36 cellular contexts compared by ENCODE assay signal in genomic region chr11:69091638-69092165, GRCh38. TPM values are rescaled to one million over a fixed set of nuclear protein-coding genes. Genes with fewer than 3 reads are reported as not detected.
A peak's percentile ranks its signal among the peaks of the same experiment; 100 is the strongest.
DNase-seq lines count a peak whose midpoint lies in the region; ATAC-seq, FAIRE-seq and TF ChIP-seq lines count a peak whose summit lies in the region.
"Had no signal": no experiment of that assay in that cellular context is flagged by ENCODE, and none has a peak within 500 bp of the region (broad histone marks: within the 10 kb centered on the region; RNA-seq: fewer than 3 reads in every experiment).

No MANE protein-coding gene starts in this region.

- H2AFZ ChIP-seq in HepG2 (ENCODE audit: low read length) (no peak overlapping the region), K562 (ENCODE audit: low read depth, low read length) (no peak overlapping the region)

- no peak for TF ChIP-seq RAD21 in HepG2 (CRISPR knock-in tag; IDR thresholded peaks at IDR 0.05)
- no peak for TF ChIP-seq RAD21 in K562 (CRISPR knock-in tag; conservative IDR thresholded peaks at IDR 0.05 in 1 of 2, IDR thresholded peaks at IDR 0.05 in 1 of 2)

- H3K79me2 ChIP-seq in HepG2 (ENCODE audit: insufficient read depth, low read length) (no peaks in the 10 kb centered on the region), K562 (ENCODE audit: control insufficient read depth, insufficient read depth, low read length) (no peaks in the 10 kb centered on the region)

- POLR2A ChIA-PET in HepG2 (lab: Yijun Ruan, JAX), result no interaction called here
- POLR2A ChIA-PET in HEK293 (lab: Yijun Ruan, JAX), result no interaction called here
- POLR2A ChIA-PET in K562 (lab: Yijun Ruan, JAX), result no interaction called here

- H3K36me3 ChIP-seq in HepG2 (replicated peaks in 1 of 2; ENCODE audit: control insufficient read depth in 1 of 2, insufficient read depth in 2 of 2, low read length in 2 of 2) (peaks cover 3 to 6% of the 10 kb centered on the region in 2 experiments; a peak in 4 of 5 replicates), right lobe of liver (peaks cover 0 to 22% (median 0%) of the 10 kb centered on the region in 4 donors), HEK293 (ENCODE audit: control insufficient read depth in 2 of 2, insufficient read depth in 1 of 2, low read length in 2 of 2) (peaks cover 0 to 46% of the 10 kb centered on the region in 2 experiments; a peak in 2 of 3 replicates), K562 (ENCODE audit: control insufficient read depth, insufficient read depth, low read length) (no peaks in the 10 kb centered on the region), H7 (replicated peaks; ENCODE audit: control insufficient read depth, insufficient read depth, low read length) (peaks cover 20% of the 10 kb centered on the region)

- no peak for TF ChIP-seq POLR2A in HepG2 (IDR thresholded peaks at IDR 0.05; ENCODE audit: insufficient read depth in 1 of 2, low read depth in 2 of 2, low read length in 2 of 2)
- no peak for TF ChIP-seq POLR2A in right lobe of liver (IDR thresholded peaks at IDR 0.05)
- TF ChIP-seq POLR2A in GM12892 (IDR thresholded peaks at IDR 0.05; ENCODE audit: low read depth, low read length), result no peak
- no peak for TF ChIP-seq POLR2A in K562 (conservative IDR thresholded peaks at IDR 0.05)

- H3K27ac Mint-ChIP-seq in CD14-positive monocyte, result peak overlapping the region in 1 of 7 donors; percentile 53
- H3K27ac Mint-ChIP-seq: B cell; CD4-positive, alpha-beta memory T cell; CD4-positive, alpha-beta T cell; CD4-positive, CD25-positive, alpha-beta regulatory T cell; CD8-positive, alpha-beta T cell had no signal

- TF ChIP-seq EP300 in HepG2 (IDR thresholded peaks at IDR 0.05; ENCODE audit: low read depth in 2 of 2, low read length in 2 of 2) (no peak), HepG2 (CRISPR knock-in tag; IDR thresholded peaks at IDR 0.05; ENCODE audit: borderline replicate concordance) (no peak), K562 (IDR thresholded peaks at IDR 0.05; ENCODE audit: low read length) (no peak)

- H3K4me2 ChIP-seq in HepG2 (ENCODE audit: low read depth, low read length) (no peak overlapping the region), K562 (ENCODE audit: insufficient read depth, low read length) (no peak overlapping the region)
- H3K4me2 ChIP-seq: A549; BLaER1; BLaER1 treated with 17β-estradiol and CSF1 and Interleukin-3, amounts not matched to agents 10 nM and 100 nM had no signal

- DNase-seq in HepG2 (ENCODE audit: low spot score) (no peak), right lobe of liver (no peak), GM12892 (ENCODE audit: insufficient read length) (no peak), K562 (ENCODE audit: extremely low read depth in 1 of 4, low spot score in 3 of 4) (no peak), H7 (no peak), CD14-positive monocyte (ENCODE audit: low spot score) (no peak)
- DNase-seq: 8988T; ACHN; AML-193; BE2C; C1 segment of cervical spinal cord; Caco-2; Calu3; CD4-positive, alpha-beta memory T cell; CD4-positive, alpha-beta T cell; CD4-positive, CD25-positive, alpha-beta regulatory T cell; CD8-positive, alpha-beta memory T cell; CD8-positive, alpha-beta T cell; COR-L47; DMS 273 treated with DMSO at 0.1 percent for 48 hours; DMS153; DMS53; DMS79; DMS79 treated with DMSO at 0.1 percent for 48 hours; DND-41; EL had no signal

- 93% methylated on average over 3 of the region's 6 CpGs for WGBS in HepG2 (ENCODE audit: low lambda C conversion rate)
- 89% methylated on average over 4 of the region's 6 CpGs for WGBS in right lobe of liver (ENCODE audit: insufficient coverage, low coverage, low lambda C conversion rate, missing lambda C conversion rate)
- WGBS in K562 (ENCODE audit: insufficient coverage, low coverage, missing lambda C conversion rate), result 61% methylated on average over 5 of the region's 6 CpGs

- no peak overlapping the region for H3K27ac ChIP-seq in HepG2 (ENCODE audit: extremely low read length, insufficient read depth, low read length)
- no peak overlapping the region for H3K27ac ChIP-seq in right lobe of liver
- no peak overlapping the region for H3K27ac ChIP-seq in HEK293 (ENCODE audit: extremely low read depth, low read depth, low read length)
- no peak overlapping the region for H3K27ac ChIP-seq in K562 (ENCODE audit: extremely low read depth, low read depth, low read length)
- H3K27ac ChIP-seq: 22Rv1; A549; BLaER1; BLaER1 treated with 17β-estradiol and CSF1 and Interleukin-3, amounts not matched to agents 10 nM and 100 nM; C4-2B had no signal

- H3K9me1 ChIP-seq in K562 (ENCODE audit: control insufficient read depth, insufficient read depth, low read length), result no peaks in the 10 kb centered on the region

- H3K9me3 Mint-ChIP-seq in CD14-positive monocyte, result peaks cover 0 to 6% (median 0%) of the 10 kb centered on the region in 7 donors
- H3K9me3 Mint-ChIP-seq: CD4-positive, alpha-beta memory T cell; CD4-positive, alpha-beta T cell; CD4-positive, CD25-positive, alpha-beta regulatory T cell; CD8-positive, alpha-beta memory T cell; CD8-positive, alpha-beta T cell had no signal

- FAIRE-seq in HepG2 (lab: Jason Lieb, UNC), result no peak
- peak; percentile 27 for FAIRE-seq in GM12892 (lab: Jason Lieb, UNC)
- FAIRE-seq in K562 (lab: Jason Lieb, UNC), result no peak
- FAIRE-seq: A204.1, A549, D721Med had no signal

- H3K4me1 ChIP-seq in HepG2 (ENCODE audit: insufficient read depth, low read length), result no peaks in the 10 kb centered on the region
- no peaks in the 10 kb centered on the region for H3K4me1 ChIP-seq in right lobe of liver
- no peaks in the 10 kb centered on the region for H3K4me1 ChIP-seq in HEK293 (ENCODE audit: control insufficient read depth, insufficient read depth, low read length)
- peaks cover 0 to 20% of the 10 kb centered on the region in 2 experiments; a peak in 1 of 5 replicates for H3K4me1 ChIP-seq in K562 (replicated peaks in 1 of 2; ENCODE audit: control insufficient read depth in 2 of 2, insufficient read depth in 2 of 2, low read length in 2 of 2)
- H3K4me1 ChIP-seq: Caco-2 had no signal

- in situ Hi-C loops in HepG2 (cut with HindIII; ENCODE audit: extremely low pct_ligation_motif_present, low pct_unique_long_range_greater_than_20kb) (no loop called here), K562 (cut with MboI) (no loop called here)

- peaks cover 53 to 60% of the 10 kb centered on the region in 2 donors for H3K36me3 Mint-ChIP-seq in CD14-positive monocyte

- no peak for TF ChIP-seq CTCF in HepG2 (CRISPR knock-in tag; IDR thresholded peaks at IDR 0.05)
- TF ChIP-seq CTCF in right lobe of liver (IDR thresholded peaks at IDR 0.05), result no peak
- no peak for TF ChIP-seq CTCF in HEK293 (tag by site-specific recombination; IDR thresholded peaks at IDR 0.05)
- no peak for TF ChIP-seq CTCF in K562 (IDR thresholded peaks at IDR 0.05 in 2 of 3, conservative IDR thresholded peaks at IDR 0.05 in 1 of 3; ENCODE audit: insufficient read depth in 2 of 3, low read depth in 1 of 3, low read length in 3 of 3)
- no peak for TF ChIP-seq CTCF in CD14-positive monocyte (IDR thresholded peaks at IDR 0.05)

- H4K20me1 ChIP-seq in HepG2 (ENCODE audit: insufficient read depth, low read length) (0 out of 2 replicates have a peak, but pooled peaks cover 3% of the 10 kb centered on the region), K562 (replicated peaks; ENCODE audit: control insufficient read depth, insufficient read depth, low read length) (peaks cover 3% of the 10 kb centered on the region; the same call in 1 of the 2 replicates)

- ATAC-seq in HepG2 (no peak), right lobe of liver (no peak), K562 (no peak), HG03442 (IDR thresholded peaks at IDR 0.05; ENCODE audit: unreplicated experiment) (no peak)
- ATAC-seq: A549; CD8-positive, alpha-beta T cell had no signal

- H3K4me3 Mint-ChIP-seq in CD14-positive monocyte, result no peak overlapping the region
- H3K4me3 Mint-ChIP-seq: B cell; CD4-positive, alpha-beta memory T cell; CD4-positive, alpha-beta T cell; CD4-positive, CD25-positive, alpha-beta regulatory T cell; CD8-positive, alpha-beta memory T cell; CD8-positive, alpha-beta T cell had no signal

- H3K27me3 ChIP-seq in HepG2 (ENCODE audit: control insufficient read depth in 1 of 2, insufficient read depth in 2 of 2, low read length in 2 of 2) (no peaks in the 10 kb centered on the region), right lobe of liver (no peaks in the 10 kb centered on the region), K562 (ENCODE audit: control insufficient read depth in 2 of 2, insufficient read depth in 2 of 2, low read length in 2 of 2) (peaks cover 0 to 25% of the 10 kb centered on the region in 2 experiments; a peak in 3 of 5 replicates), H7 (ENCODE audit: control insufficient read depth, insufficient read depth, low read length) (no peaks in the 10 kb centered on the region)
- H3K27me3 ChIP-seq: BE2C; BLaER1; BLaER1 treated with 17β-estradiol and CSF1 and Interleukin-3, amounts not matched to agents 10 nM and 100 nM had no signal

- no peaks in the 10 kb centered on the region for H3K9me3 ChIP-seq in HepG2 (ENCODE audit: low read length)
- H3K9me3 ChIP-seq in right lobe of liver, result no peaks in the 10 kb centered on the region
- H3K9me3 ChIP-seq in HEK293 (ENCODE audit: control insufficient read depth, insufficient read depth, low read depth, low read length), result no peaks in the 10 kb centered on the region
- 0 out of 2 replicates have a peak, but pooled peaks cover 3% of the 10 kb centered on the region for H3K9me3 ChIP-seq in K562 (replicated peaks; ENCODE audit: control insufficient read depth, insufficient read depth, low read depth, low read length)
- H3K9me3 ChIP-seq: BLaER1; BLaER1 treated with 17β-estradiol and CSF1 and Interleukin-3, amounts not matched to agents 10 nM and 100 nM; Caco-2 had no signal

- H3K27me3 Mint-ChIP-seq in CD14-positive monocyte (ENCODE audit: low read depth in 3 of 3), result peaks cover 1 to 3% (median 3%) of the 10 kb centered on the region in 3 donors
- H3K27me3 Mint-ChIP-seq: B cell; CD4-positive, alpha-beta memory T cell; CD4-positive, alpha-beta T cell; CD4-positive, CD25-positive, alpha-beta regulatory T cell; CD8-positive, alpha-beta memory T cell had no signal

- CTCF ChIA-PET in HepG2 (lab: Yijun Ruan, JAX; ENCODE audit: low intra/inter-chr PET ratio, low total read pairs), result no interaction called here
- CTCF ChIA-PET in HEK293 (lab: Yijun Ruan, JAX), result interaction anchor here (0.8 kb wide), 1 partner anchor 578 kb away, joined by 3 read pairs; no protein-coding TSS in a partner anchor
- CTCF ChIA-PET in K562 (lab: Yijun Ruan, JAX; ENCODE audit: low intra/inter-chr PET ratio), result no interaction called here

- H3K9ac ChIP-seq in HepG2 (ENCODE audit: insufficient read depth, low read depth, low read length) (no peak overlapping the region), K562 (ENCODE audit: insufficient read depth in 1 of 2, low read depth in 2 of 2, low read length in 2 of 2) (no peak overlapping the region)
- H3K9ac ChIP-seq: BLaER1; BLaER1 treated with 17β-estradiol and CSF1 and Interleukin-3, amounts not matched to agents 10 nM and 100 nM had no signal

- no peak overlapping the region for H3K4me3 ChIP-seq in HepG2 (replicated peaks in 1 of 3; ENCODE audit: insufficient read depth in 1 of 3, low read depth in 2 of 3, low read length in 3 of 3)
- no peak overlapping the region for H3K4me3 ChIP-seq in right lobe of liver
- H3K4me3 ChIP-seq in HEK293 (ENCODE audit: low read depth, low read length), result no peak overlapping the region
- H3K4me3 ChIP-seq in K562, result no peak overlapping the region
- H3K4me3 ChIP-seq in H7 (ENCODE audit: insufficient read depth, low read depth, low read length), result no peak overlapping the region
- H3K4me3 ChIP-seq: A549; BLaER1; BLaER1 treated with 17β-estradiol and CSF1 and Interleukin-3, amounts not matched to agents 10 nM and 100 nM had no signal

- peaks cover 5% of the 10 kb centered on the region for H3K4me1 Mint-ChIP-seq in CD14-positive monocyte

- no TSS peak for BruUV-seq in HepG2 (replicated peaks; lab: Mats Ljungman, UMichigan)
- BruUV-seq in K562 (replicated peaks; lab: Mats Ljungman, UMichigan), result no TSS peak

- intact Hi-C loops in HepG2 (cut with micrococcal nuclease; ENCODE audit: unreplicated experiment) (no loop called here), right lobe of liver (cut with DNase I) (no loop called here), K562 (cut with micrococcal nuclease) (no loop called here), CD14-positive monocyte (cut with micrococcal nuclease) (no loop called here)

RNA-seq across cellular contexts. Expression of gene TPCN2, which starts 43.0 kb away (rescaled TPM):
- total RNA-seq in HepG2 (2016; rRNA removed; fragmentation: Illumina TruSeq; extraction: Trizol) (2.0 and 5.9 TPM in 2 replicates), right lobe of liver (10 to 100 TPM; 10.7 to 27.2 (median 15.6) TPM), K562 (2014; rRNA removed) (4.6 and 4.9 TPM in 2 replicates), K562 (2014; rRNA removed; fragmentation: Illumina TruSeq; extraction: Trizol) (2.3 and 2.8 TPM in 2 replicates), K562 (2015; rRNA removed; fragmentation: Illumina TruSeq; extraction: Trizol) (3.1 and 3.2 TPM in 2 replicates), K562 (2021) (9.2 and 10.2 TPM in 2 replicates)
- total RNA-seq in HepG2 (2016; cell fraction: cytosol; rRNA removed; fragmentation: Illumina TruSeq; extraction: Trizol; ENCODE audit: low read depth), result 3.5 and 4.3 TPM in 2 replicates
- 1.8 and 5.7 TPM in 2 replicates for total RNA-seq in HepG2 (2016; cell fraction: insoluble cytoplasmic fraction; rRNA removed; fragmentation: Illumina TruSeq; extraction: Trizol)
- 2.4 and 2.5 TPM in 2 replicates for total RNA-seq in HepG2 (2016; cell fraction: membrane; rRNA removed; fragmentation: Illumina TruSeq; extraction: Trizol)
- total RNA-seq in HepG2 (2016; cell fraction: nucleus; rRNA removed; fragmentation: Illumina TruSeq; extraction: Trizol), result 7.8 and 11.5 TPM in 2 replicates
- polyA plus RNA-seq in HepG2 (2011; rRNA removed) (5.6 and 6.9 TPM in 2 replicates), K562 (2011; rRNA removed) (5.5 and 5.9 TPM in 2 replicates), K562 (2014; fragmentation: Illumina TruSeq; extraction: Trizol) (5.0 and 5.7 TPM in 2 replicates), K562 (2014; fragmentation: Nextera tagmentation; extraction: Ambion mirVana) (under 1 TPM; 0.66 to 0.82 TPM), K562 (2014; rRNA removed) (7.0 and 9.3 TPM in 2 replicates), CD14-positive monocyte (10 to 100 TPM; 29.3 to 31.5 TPM)
- 3.3 and 3.5 TPM in 2 replicates for polyA plus RNA-seq in HepG2 (2011; cell fraction: cytosol; rRNA removed)
- 37.2 and 42.8 TPM in 2 replicates for polyA plus RNA-seq in HepG2 (2011; cell fraction: nucleus; rRNA removed)
- polyA plus RNA-seq in HepG2 (2012), result 4.5 and 4.7 TPM in 2 replicates
- polyA plus RNA-seq in HepG2 (2016; cell fraction: cytosol; fragmentation: Illumina TruSeq; extraction: Trizol; ENCODE audit: low read depth), result 0.52 and 0.74 TPM in 2 replicates
- polyA plus RNA-seq in HepG2 (2016; cell fraction: insoluble cytoplasmic fraction; fragmentation: Illumina TruSeq; extraction: Trizol; ENCODE audit: low read depth), result 1.7 and 2.1 TPM in 2 replicates
- 1.3 TPM in 2 replicates for polyA plus RNA-seq in HepG2 (2016; cell fraction: membrane; fragmentation: Illumina TruSeq; extraction: Trizol; ENCODE audit: low read depth)
- polyA plus RNA-seq in HepG2 (2016; cell fraction: nucleus; fragmentation: Illumina TruSeq; extraction: Trizol; ENCODE audit: insufficient read depth, low read depth), result 17.8 and 19.4 TPM in 2 replicates
- 10.3 and 20.2 TPM in 2 replicates for polyA minus RNA-seq in HepG2 (2011; rRNA and poly(A)+ RNA removed; ENCODE audit: low replicate concordance)
- polyA minus RNA-seq in HepG2 (2011; cell fraction: cytosol; rRNA and poly(A)+ RNA removed), result 1.6 TPM in 2 replicates
- 14.9 and 16.5 TPM in 2 replicates for polyA minus RNA-seq in HepG2 (2011; cell fraction: nucleus; rRNA and poly(A)+ RNA removed)
- polyA plus RNA-seq in GM12892 (2012; ENCODE audit: missing spikeins), result 14.3 TPM
- 40.8 and 84.4 TPM in 2 replicates for total RNA-seq in K562 (2011; cell fraction: chromatin; rRNA removed; ENCODE audit: low replicate concordance)
- 45.5 and 52.4 TPM in 2 replicates for total RNA-seq in K562 (2011; cell fraction: nucleolus; rRNA removed)
- 44.5 and 47.8 TPM in 2 replicates for total RNA-seq in K562 (2011; cell fraction: nucleoplasm; rRNA removed)
- 5.8 TPM in 2 replicates for polyA plus RNA-seq in K562 (2011; cell fraction: cytosol; rRNA removed)
- polyA plus RNA-seq in K562 (2011; cell fraction: nucleus; rRNA removed), result 49.5 and 65.9 TPM in 2 replicates
- 6.3 and 8.7 TPM in 2 replicates for polyA plus RNA-seq in K562 (2012)
- 4.1 and 5.0 TPM in 2 replicates for polyA minus RNA-seq in K562 (2011; rRNA and poly(A)+ RNA removed)
- 6.3 and 6.4 TPM in 2 replicates for polyA minus RNA-seq in K562 (2011; cell fraction: cytosol; rRNA and poly(A)+ RNA removed)
- polyA minus RNA-seq in K562 (2011; cell fraction: nucleus; rRNA and poly(A)+ RNA removed), result 15.0 and 17.4 TPM in 2 replicates
- 11.8 and 13.2 TPM in 2 replicates for total RNA-seq in H7 (2014; rRNA removed; shearing (Covaris generic))

Comparison
In these comparisons a context has a peak if more than half of its experiments do, and no peak if none do; other contexts are left out.
1. Of the 241 proteins assayed by ChIP-seq in both HepG2 and K562: peak only in HepG2: none; only in K562: NFIC; in both: none; in neither: 240.